ENCODE assay signal across 11 cellular contexts in genomic region chr2:118842687-118843491, GRCh38. TPM values are rescaled to one million over a fixed set of nuclear protein-coding genes. Genes with fewer than 3 reads are reported as not detected.
DNase-seq lines count a peak whose midpoint lies in the region; ATAC-seq and TF ChIP-seq lines count a peak whose summit lies in the region.
"Had no signal": no experiment of that assay in that cellular context is flagged by ENCODE, and none has a peak within 500 bp of the region (broad histone marks: within the 10 kb centered on the region; RNA-seq: fewer than 3 reads in every experiment).

No MANE protein-coding gene starts in this region.

- intact Hi-C loops in heart right ventricle (cut with DNase I), result no loop called here
- intact Hi-C loops in Right ventricle myocardium inferior (cut with DNase I), result no loop called here

- no peaks in the 10 kb centered on the region for H3K36me3 Mint-ChIP-seq in central memory CD8-positive, alpha-beta T cell (ENCODE audit: insufficient read depth)
- H3K36me3 Mint-ChIP-seq in naive B cell, result no peaks in the 10 kb centered on the region
- peaks cover 6% of the 10 kb centered on the region for H3K36me3 Mint-ChIP-seq in activated CD8-positive, alpha-beta memory T cell treated with anti-CD3 and anti-CD28 coated beads, Interleukin-2, amount 10 ng/mL, durations not matched to agents 7 days and 5 days

- DNase-seq in heart right ventricle (no peak), Right ventricle myocardium inferior (ENCODE audit: missing footprints) (no peak), naive B cell (no peak), upper lobe of left lung (peak; percentile 13 to 78), mesenteric fat pad (ENCODE audit: low spot score) (no peak), DMS53 (lab: John Stamatoyannopoulos, UW) (no peak)
- DNase-seq in central memory CD8-positive, alpha-beta T cell (ENCODE audit: low spot score in 2 of 2), result no peak
- DNase-seq in activated CD8-positive, alpha-beta memory T cell treated with anti-CD3 and anti-CD28 coated beads, Interleukin-2, amount 10 ng/mL, durations not matched to agents 7 days and 5 days, result no peak
- DNase-seq: occipital lobe; stimulated activated CD8-positive, alpha-beta memory T cell treated with anti-CD3 and anti-CD28 coated beads, Interleukin-4, amount 100 ng/mL, for 48 hours had no signal

- TF ChIP-seq CTCF in heart right ventricle (IDR thresholded peaks at IDR 0.05) (no peak), upper lobe of left lung (IDR thresholded peaks at IDR 0.05) (no peak)

- no peak overlapping the region for H3K27ac Mint-ChIP-seq in central memory CD8-positive, alpha-beta T cell (ENCODE audit: low read depth)
- H3K27ac Mint-ChIP-seq in naive B cell, result peak overlapping the region in 1 of 6 donors; percentile 10
- H3K27ac Mint-ChIP-seq in activated CD8-positive, alpha-beta memory T cell treated with anti-CD3 and anti-CD28 coated beads, Interleukin-2, amount 10 ng/mL, durations not matched to agents 7 days and 5 days, result no peak overlapping the region

- H3K27me3 ChIP-seq in heart right ventricle (peaks cover 55 to 100% (median 100%) of the 10 kb centered on the region in 7 donors), upper lobe of left lung (peaks cover under 1 to 77% (median 52%) of the 10 kb centered on the region in 4 donors)

- H3K36me3 ChIP-seq in heart right ventricle (no peaks in the 10 kb centered on the region), upper lobe of left lung (no peaks in the 10 kb centered on the region)
- H3K36me3 ChIP-seq: BLaER1 treated with 17β-estradiol and CSF1 and Interleukin-3, amounts not matched to agents 10 nM and 100 nM had no signal

- 2 to 3% methylated on average over 59 of the region's 59 CpGs for WGBS in heart right ventricle, 2 donors
- WGBS in upper lobe of left lung, 2 donors, result 4 to 5% methylated on average over 35 to 52 of the region's 59 CpGs

- H3K27ac ChIP-seq in heart right ventricle (no peak overlapping the region), upper lobe of left lung (no peak overlapping the region)
- H3K27ac ChIP-seq: BLaER1 treated with 17β-estradiol and CSF1 and Interleukin-3, amounts not matched to agents 10 nM and 100 nM had no signal

- TF ChIP-seq POLR2A in upper lobe of left lung (IDR thresholded peaks at IDR 0.05), result no peak

- H3K9me3 ChIP-seq in heart right ventricle (no peaks in the 10 kb centered on the region), upper lobe of left lung (no peaks in the 10 kb centered on the region)

- H3K4me1 ChIP-seq in heart right ventricle (peaks cover 3 to 46% (median 28%) of the 10 kb centered on the region in 9 donors), upper lobe of left lung (peaks cover 28 to 40% (median 34%) of the 10 kb centered on the region in 4 donors)

- H3K4me3 ChIP-seq in heart right ventricle (peak overlapping the region in 9 of 10 donors; percentile 5 to 41 (median 35)), upper lobe of left lung (peak overlapping the region in 3 of 4 donors; percentile 9 to 46 (median 23))

- peaks cover 13% of the 10 kb centered on the region for H3K4me1 Mint-ChIP-seq in central memory CD8-positive, alpha-beta T cell
- peaks cover 6 to 31% (median 27%) of the 10 kb centered on the region in 3 donors for H3K4me1 Mint-ChIP-seq in naive B cell
- H3K4me1 Mint-ChIP-seq in activated CD8-positive, alpha-beta memory T cell treated with anti-CD3 and anti-CD28 coated beads, Interleukin-2, amount 10 ng/mL, durations not matched to agents 7 days and 5 days, result peaks cover 7% of the 10 kb centered on the region

- H3K9me3 Mint-ChIP-seq in central memory CD8-positive, alpha-beta T cell, result no peaks in the 10 kb centered on the region
- peaks cover 0 to 11% (median 6%) of the 10 kb centered on the region in 7 donors for H3K9me3 Mint-ChIP-seq in naive B cell
- no peaks in the 10 kb centered on the region for H3K9me3 Mint-ChIP-seq in activated CD8-positive, alpha-beta memory T cell treated with anti-CD3 and anti-CD28 coated beads, Interleukin-2, amount 10 ng/mL, durations not matched to agents 7 days and 5 days (ENCODE audit: low read depth)

- ATAC-seq in heart right ventricle, result no peak
- no peak for ATAC-seq in Right ventricle myocardium inferior
- ATAC-seq in central memory CD8-positive, alpha-beta T cell (replicated peaks; ENCODE audit: extremely low read depth, poor library complexity, severe bottlenecking), result no peak
- ATAC-seq in naive B cell (ENCODE audit: low read depth in 2 of 2), result no peak
- no peak for ATAC-seq in upper lobe of left lung (ENCODE audit: low FRiP score in 2 of 2)
- no peak for ATAC-seq in activated CD8-positive, alpha-beta memory T cell treated with anti-CD3 and anti-CD28 coated beads, Interleukin-2, amount 10 ng/mL, durations not matched to agents 7 days and 5 days

- CTCF ChIA-PET in activated CD8-positive, alpha-beta memory T cell treated with anti-CD3 and anti-CD28 coated beads, Interleukin-2, amount 10 ng/mL, durations not matched to agents 7 days and 5 days (lab: Charles Lee), result interaction anchor here (1.0 to 4.4 kb wide), 3 partner anchors 12 to 39 kb away, joined by 3 to 29 read pairs (median 3); no protein-coding TSS in a partner anchor

- H3K4me3 Mint-ChIP-seq in central memory CD8-positive, alpha-beta T cell, result peak overlapping the region; percentile 75
- peak overlapping the region in 7 of 8 donors; percentile 66 to 93 (median 81) for H3K4me3 Mint-ChIP-seq in naive B cell
- no peak overlapping the region for H3K4me3 Mint-ChIP-seq in activated CD8-positive, alpha-beta memory T cell treated with anti-CD3 and anti-CD28 coated beads, Interleukin-2, amount 10 ng/mL, durations not matched to agents 7 days and 5 days

- H3K27me3 Mint-ChIP-seq in central memory CD8-positive, alpha-beta T cell, result peaks cover 87% of the 10 kb centered on the region
- H3K27me3 Mint-ChIP-seq in naive B cell, result peaks cover 65 to 84% (median 78%) of the 10 kb centered on the region in 3 donors
- peaks cover 88% of the 10 kb centered on the region for H3K27me3 Mint-ChIP-seq in activated CD8-positive, alpha-beta memory T cell treated with anti-CD3 and anti-CD28 coated beads, Interleukin-2, amount 10 ng/mL, durations not matched to agents 7 days and 5 days

- no peak for TF ChIP-seq EP300 in upper lobe of left lung (IDR thresholded peaks at IDR 0.05)

RNA-seq across cellular contexts. Expression of gene EN1, which starts 4.6 kb away (rescaled TPM):
- total RNA-seq in heart right ventricle (under 1 TPM in 1 of 10 donors, not detected in 9; 0.15 TPM), Right ventricle myocardium inferior (not detected), upper lobe of left lung (under 1 TPM in 1 of 6 donors, not detected in 5; 0.13 TPM), mesenteric fat pad (4.4 TPM)
- polyA plus RNA-seq in heart right ventricle (not detected), naive B cell (ENCODE audit: low read depth in 6 of 6) (not detected)
- total RNA-seq in activated CD8-positive, alpha-beta memory T cell treated with anti-CD3 and anti-CD28 coated beads, Interleukin-2, amount 10 ng/mL, durations not matched to agents 7 days and 5 days, result not detected
- total RNA-seq: occipital lobe had no signal

Comparison
In these comparisons a context has a peak if more than half of its experiments do, and no peak if none do; other contexts are left out.
1. DNase-seq: peak in upper lobe of left lung (2 of 2); none in heart right ventricle (0 of 2), Right ventricle myocardium inferior (single experiment), central memory CD8-positive, alpha-beta T cell (0 of 2), naive B cell (single experiment), mesenteric fat pad (single experiment), activated CD8-positive, alpha-beta memory T cell treated with anti-CD3 and anti-CD28 coated beads, Interleukin-2, amount 10 ng/mL, durations not matched to agents 7 days and 5 days (single experiment) and DMS53 (single experiment).